5 cellular contexts compared by ENCODE assay signal in genomic region chr7:91967513-91967912, GRCh38. TPM values are rescaled to one million over a fixed set of nuclear protein-coding genes. Genes with fewer than 3 reads are reported as not detected.
DNase-seq lines count a peak whose midpoint lies in the region; ATAC-seq, FAIRE-seq and TF ChIP-seq lines count a peak whose summit lies in the region.
"Not testable (repeated sequence)": the region's sequence is repeated elsewhere in the genome, so short reads cannot be mapped to it uniquely, and the experiment has no call there.

No MANE protein-coding gene starts in this region.

- H2BK5ac ChIP-seq in IMR-90 (ENCODE audit: low read depth, low read length, poor library complexity, severe bottlenecking): not testable (repeated sequence)

- H3K79me1 ChIP-seq in IMR-90 (ENCODE audit: low read depth in 1 of 2, low read length in 2 of 2): peaks cover 14 to 22% of the 10 kb centered on the region in 2 experiments

- BruUV-seq in IMR-90 (replicated peaks; lab: Mats Ljungman, UMichigan): not testable (repeated sequence)

- dilution Hi-C loops in IMR-90 (cut with HindIII; ENCODE audit: low sequenced_read_pairs, unreplicated experiment): not testable (repeated sequence)

- H3K9me1 ChIP-seq in IMR-90 (ENCODE audit: insufficient read depth, low read length): not testable (repeated sequence)

- H3K9me3 Mint-ChIP-seq in CD4-positive, alpha-beta T cell; astrocyte (ENCODE audit: unreplicated experiment); stimulated activated memory B cell treated with anti-CD40 and anti-IgM and Interleukin-4, amounts not matched to agents 10 μg/mL and 1 μg/mL and 100 μg/mL, for 72 hours: not testable (repeated sequence)
- H3K9me3 Mint-ChIP-seq in progenitor cell of endocrine pancreas (ENCODE audit: low read depth): peaks cover 18% of the 10 kb centered on the region

- H3K4me3 Mint-ChIP-seq in CD4-positive, alpha-beta T cell; astrocyte (ENCODE audit: unreplicated experiment); progenitor cell of endocrine pancreas (ENCODE audit: low read depth); stimulated activated memory B cell treated with anti-CD40 and anti-IgM and Interleukin-4, amounts not matched to agents 10 μg/mL and 1 μg/mL and 100 μg/mL, for 72 hours: not testable (repeated sequence)

- WGBS in IMR-90 (ENCODE audit: extremely low coverage in 2 of 2, insufficient read length in 1 of 2), 2 experiments: no CpG with 5 or more reads among the region's 2 CpGs

- not testable (repeated sequence) for H3K56ac ChIP-seq in IMR-90 (ENCODE audit: extremely low read depth, insufficient read depth, low read length)

- peaks cover 15% of the 10 kb centered on the region for H3K36me3 Mint-ChIP-seq in CD4-positive, alpha-beta T cell (ENCODE audit: low read depth)
- not testable (repeated sequence) for H3K36me3 Mint-ChIP-seq in astrocyte (ENCODE audit: low read depth, unreplicated experiment)
- H3K36me3 Mint-ChIP-seq in progenitor cell of endocrine pancreas (ENCODE audit: insufficient read depth): peaks cover 16% of the 10 kb centered on the region
- H3K36me3 Mint-ChIP-seq in stimulated activated memory B cell treated with anti-CD40 and anti-IgM and Interleukin-4, amounts not matched to agents 10 μg/mL and 1 μg/mL and 100 μg/mL, for 72 hours: peaks cover 31% of the 10 kb centered on the region

- peak; percentile 23 for FAIRE-seq in astrocyte (lab: Jason Lieb, UNC)

- H2BK120ac ChIP-seq in IMR-90 (ENCODE audit: low read depth, low read length): not testable (repeated sequence)

- not testable (repeated sequence) for TF ChIP-seq RAD21 in IMR-90 (IDR thresholded peaks at IDR 0.05; ENCODE audit: low read length)

- TF ChIP-seq POLR2A in IMR-90 (IDR thresholded peaks at IDR 0.05; ENCODE audit: low read depth, low read length): not testable (repeated sequence)

- in situ Hi-C loops in IMR-90 (cut with MboI; ENCODE audit: low sequenced_read_pairs): not testable (repeated sequence)

- not testable (repeated sequence) for ATAC-seq in CD4-positive, alpha-beta T cell (ENCODE audit: poor library complexity); stimulated activated memory B cell treated with anti-CD40 and anti-IgM and Interleukin-4, amounts not matched to agents 10 μg/mL and 1 μg/mL and 100 μg/mL, for 72 hours
- ATAC-seq in IMR-90 (ENCODE audit: low read depth): peak; percentile 93

- H3K4ac ChIP-seq in IMR-90 (ENCODE audit: low read depth, low read length): not testable (repeated sequence)

- H3K27me3 ChIP-seq in CD4-positive, alpha-beta T cell (ENCODE audit: control insufficient read depth, insufficient read depth, low read length); IMR-90 (ENCODE audit: control insufficient read depth, insufficient read depth, low read length); astrocyte (ENCODE audit: insufficient read depth, low read length): not testable (repeated sequence)

- H4K8ac ChIP-seq in IMR-90 (ENCODE audit: low read depth in 2 of 2, low read length in 2 of 2): not testable (repeated sequence)

- not testable (repeated sequence) for H3K9me3 ChIP-seq in CD4-positive, alpha-beta T cell (ENCODE audit: control insufficient read depth, low read length); IMR-90 (ENCODE audit: control insufficient read depth, insufficient read depth, low read length); astrocyte (ENCODE audit: insufficient read depth, low read depth, low read length)

- POLR2A ChIA-PET in CD4-positive, alpha-beta T cell (lab: Charles Lee); IMR-90 (lab: Charles Lee; ENCODE audit: unreplicated experiment): not testable (repeated sequence)

- not testable (repeated sequence) for H3K27ac ChIP-seq in CD4-positive, alpha-beta T cell (ENCODE audit: low read depth, low read length); IMR-90 (ENCODE audit: insufficient read depth, low read length); astrocyte (ENCODE audit: low read depth, low read length)

- not testable (repeated sequence) for H3K4me1 ChIP-seq in IMR-90 (ENCODE audit: control insufficient read depth, insufficient read depth, low read length); astrocyte (ENCODE audit: insufficient read depth, low read length)

- not testable (repeated sequence) for TF ChIP-seq CTCF in CD4-positive, alpha-beta T cell (IDR thresholded peaks at IDR 0.05); IMR-90 (conservative IDR thresholded peaks at IDR 0.05; ENCODE audit: low read depth, low read length); astrocyte (IDR thresholded peaks at IDR 0.05; ENCODE audit: insufficient read depth, low read depth, low read length); progenitor cell of endocrine pancreas (IDR thresholded peaks at IDR 0.05; ENCODE audit: unreplicated experiment)

- DNase-seq in CD4-positive, alpha-beta T cell; IMR-90; astrocyte (ENCODE audit: low read depth); progenitor cell of endocrine pancreas (ENCODE audit: low spot score, unreplicated experiment): not testable (repeated sequence)

- H2AFZ ChIP-seq in IMR-90 (replicated peaks; ENCODE audit: low read length, poor library complexity); astrocyte (ENCODE audit: low read depth, low read length): not testable (repeated sequence)

- H3K14ac ChIP-seq in IMR-90 (replicated peaks; ENCODE audit: low read depth, low read length): not testable (repeated sequence)

- CTCF ChIA-PET in CD4-positive, alpha-beta T cell (lab: Charles Lee): interaction anchor here (0.6 kb wide), 1 partner anchor 189 kb away, joined by 4 read pairs; no protein-coding TSS in a partner anchor
- CTCF ChIA-PET in IMR-90 (lab: Yijun Ruan, JAX): interaction anchor here (0.7 kb wide), 1 partner anchor 55 kb away, joined by 3 read pairs; no protein-coding TSS in a partner anchor

- peaks cover 90% of the 10 kb centered on the region for H3K79me2 ChIP-seq in astrocyte (ENCODE audit: insufficient read depth, low read length)

- not testable (repeated sequence) for H3K23ac ChIP-seq in IMR-90 (ENCODE audit: low read depth, low read length)

- H4K91ac ChIP-seq in IMR-90 (ENCODE audit: insufficient read depth, low read depth, low read length): not testable (repeated sequence)

- intact Hi-C loops in CD4-positive, alpha-beta T cell (cut with DNase I, micrococcal nuclease): not testable (repeated sequence)
- intact Hi-C loops in IMR-90 (cut with micrococcal nuclease): loop anchor here (5.0 kb wide), 1 partner anchor 35 kb away; no protein-coding TSS in a partner anchor

- H3K4me3 ChIP-seq in IMR-90 (ENCODE audit: insufficient read depth, low read depth, low read length); astrocyte (ENCODE audit: insufficient read depth, low read depth, low read length): not testable (repeated sequence)

- not testable (repeated sequence) for H3K36me3 ChIP-seq in IMR-90 (ENCODE audit: control insufficient read depth, insufficient read depth, low read length); astrocyte (ENCODE audit: insufficient read depth, low read length)

- peak overlapping the region; percentile 2 for H3K27ac Mint-ChIP-seq in CD4-positive, alpha-beta T cell
- not testable (repeated sequence) for H3K27ac Mint-ChIP-seq in astrocyte (ENCODE audit: unreplicated experiment)
- peak overlapping the region; percentile 31 for H3K27ac Mint-ChIP-seq in progenitor cell of endocrine pancreas
- H3K27ac Mint-ChIP-seq in stimulated activated memory B cell treated with anti-CD40 and anti-IgM and Interleukin-4, amounts not matched to agents 10 μg/mL and 1 μg/mL and 100 μg/mL, for 72 hours: peak overlapping the region; percentile 31

- not testable (repeated sequence) for H2BK20ac ChIP-seq in IMR-90 (ENCODE audit: low read depth, low read length)

- not testable (repeated sequence) for H2AK9ac ChIP-seq in IMR-90 (replicated peaks; ENCODE audit: low read depth, low read length, poor library complexity)

- H3K4me1 Mint-ChIP-seq in CD4-positive, alpha-beta T cell (ENCODE audit: low read depth): peaks cover 68% of the 10 kb centered on the region
- H3K4me1 Mint-ChIP-seq in astrocyte (ENCODE audit: low read depth, unreplicated experiment); progenitor cell of endocrine pancreas (ENCODE audit: low read depth): not testable (repeated sequence)
- peaks cover 51% of the 10 kb centered on the region for H3K4me1 Mint-ChIP-seq in stimulated activated memory B cell treated with anti-CD40 and anti-IgM and Interleukin-4, amounts not matched to agents 10 μg/mL and 1 μg/mL and 100 μg/mL, for 72 hours

- H3K18ac ChIP-seq in IMR-90 (ENCODE audit: low read depth, low read length): not testable (repeated sequence)

- not testable (repeated sequence) for H2BK15ac ChIP-seq in IMR-90 (ENCODE audit: low read depth, low read length)

- peaks cover 14% of the 10 kb centered on the region for H4K20me1 ChIP-seq in IMR-90 (ENCODE audit: insufficient read depth, low read length)
- peaks cover 71% of the 10 kb centered on the region for H4K20me1 ChIP-seq in astrocyte (ENCODE audit: insufficient read depth, low read length)

- H2AK5ac ChIP-seq in IMR-90 (ENCODE audit: low read depth, low read length): not testable (repeated sequence)

- H4K5ac ChIP-seq in IMR-90 (ENCODE audit: low read depth, low read length): not testable (repeated sequence)

- H3K9ac ChIP-seq in IMR-90 (ENCODE audit: low read depth, low read length); astrocyte (ENCODE audit: low read length): not testable (repeated sequence)

- H3K4me2 ChIP-seq in IMR-90 (ENCODE audit: low read depth, low read length); astrocyte (ENCODE audit: low read length): not testable (repeated sequence)

- not testable (repeated sequence) for H3K27me3 Mint-ChIP-seq in CD4-positive, alpha-beta T cell; astrocyte (ENCODE audit: low read depth, unreplicated experiment); progenitor cell of endocrine pancreas; stimulated activated memory B cell treated with anti-CD40 and anti-IgM and Interleukin-4, amounts not matched to agents 10 μg/mL and 1 μg/mL and 100 μg/mL, for 72 hours

RNA-seq across cellular contexts. Expression of gene AKAP9, which starts 26.9 kb away (rescaled TPM):
- 10 to 100 TPM; 62.5 to 64.8 TPM for total RNA-seq in CD4-positive, alpha-beta T cell
- total RNA-seq in IMR-90 (2012; rRNA removed) (25.3 and 49.4 TPM in 2 replicates), astrocyte (51.6 and 55.6 TPM in 2 replicates), progenitor cell of endocrine pancreas (101 and 105 TPM in 2 replicates)
- 8.7 and 9.7 TPM in 2 replicates for polyA plus RNA-seq in IMR-90 (2012; rRNA removed)
- polyA plus RNA-seq in IMR-90 (2012; cell fraction: cytosol; rRNA removed): 0.78 and 0.89 TPM in 2 replicates
- polyA plus RNA-seq in IMR-90 (2012; cell fraction: nucleus; rRNA removed; ENCODE audit: low replicate concordance): 6.7 and 40.2 TPM in 2 replicates
